Comparison of ENCODE assay signal across 15 cellular contexts in genomic region chr15:48393650-48394049, GRCh38.
DNase-seq lines count a peak whose midpoint lies in the region; ATAC-seq, FAIRE-seq and TF ChIP-seq lines count a peak whose summit lies in the region.
"Had no signal": no experiment of that assay in that cellular context is flagged by ENCODE, and none has a peak within 500 bp of the region (broad histone marks: within the 10 kb centered on the region; RNA-seq: fewer than 3 reads in every experiment).

No MANE protein-coding gene starts in this region.

- TF ChIP-seq POLR2A in endothelial cell of umbilical vein (IDR thresholded peaks at IDR 0.05; ENCODE audit: low read depth, low read length) = peak; percentile 24

- peak; percentile 70 for DNase-seq in Right ventricle myocardium inferior (ENCODE audit: missing footprints)
- DNase-seq in cardiac septum (ENCODE audit: low spot score) = no peak
- peak; percentile 97 for DNase-seq in endothelial cell of umbilical vein (ENCODE audit: low read depth, low spot score)
- peak; percentile 24 for DNase-seq in myocyte (ENCODE audit: low read depth)
- no peak for DNase-seq in activated CD4-positive, alpha-beta T cell treated with anti-CD3 and anti-CD28 coated beads, Interleukin-2, amount 50 U/mL, for 4 hours
- DNase-seq in activated CD4-positive, alpha-beta T cell treated with anti-CD3 and anti-CD28 coated beads for 4 hours = no peak
- DNase-seq in cerebellar nuclear complex (lab: John Stamatoyannopoulos, UW) = no peak
- DNase-seq in CD14-positive monocyte (ENCODE audit: low spot score) = no peak
- DNase-seq: ACHN; activated CD4-positive, alpha-beta T cell treated with anti-CD3 and anti-CD28 coated beads for 36 hours; DMS79 treated with DMSO at 0.1 percent for 48 hours; stimulated activated CD4-positive, alpha-beta T cell treated with anti-CD3 and anti-CD28 coated beads, Interleukin-4, amount 100 ng/mL, for 4 hours had no signal

- H3K9me1 ChIP-seq in endothelial cell of umbilical vein (replicated peaks; ENCODE audit: control insufficient read depth, extremely low read depth, insufficient read depth, low read length) = no peaks in the 10 kb centered on the region

- peak overlapping the region; percentile 56 for H3K27ac ChIP-seq in endothelial cell of umbilical vein (ENCODE audit: insufficient read depth, low read depth, low read length)
- H3K27ac ChIP-seq: cardiac muscle cell had no signal

- no peaks in the 10 kb centered on the region for H3K27me3 ChIP-seq in endothelial cell of umbilical vein (ENCODE audit: control insufficient read depth in 2 of 2, insufficient read depth in 2 of 2, low read length in 2 of 2)

- dilution Hi-C loops in endothelial cell of umbilical vein (cut with MboI; ENCODE audit: extremely low pct_ligation_motif_present, low sequenced_read_pairs) = no loop called here

- no TSS peak for BruUV-seq in endothelial cell of umbilical vein (replicated peaks; lab: Mats Ljungman, UMichigan)

- H3K9ac ChIP-seq in endothelial cell of umbilical vein (replicated peaks; ENCODE audit: extremely low read depth, insufficient read depth, low read length) = no peak overlapping the region

- H3K4me3 Mint-ChIP-seq in CD14-positive monocyte = no peak overlapping the region
- H3K4me3 Mint-ChIP-seq: activated CD4-positive, alpha-beta T cell treated with anti-CD3 and anti-CD28 coated beads for 36 hours had no signal

- no peaks in the 10 kb centered on the region for H3K79me2 ChIP-seq in endothelial cell of umbilical vein (ENCODE audit: control insufficient read depth, insufficient read depth, low read length)

- no peak overlapping the region for H3K27ac Mint-ChIP-seq in CD14-positive monocyte
- H3K27ac Mint-ChIP-seq: activated CD4-positive, alpha-beta T cell treated with anti-CD3 and anti-CD28 coated beads for 36 hours had no signal

- POLR2A ChIA-PET in endothelial cell of umbilical vein (lab: Charles Lee) = no interaction called here

- H3K36me3 Mint-ChIP-seq in CD14-positive monocyte = no peaks in the 10 kb centered on the region

- TF ChIP-seq CTCF in endothelial cell of umbilical vein (IDR thresholded peaks at IDR 0.05; ENCODE audit: extremely low read depth in 1 of 2, insufficient read depth in 1 of 2, low read depth in 1 of 2, low read length in 2 of 2) (no peak), CD14-positive monocyte (IDR thresholded peaks at IDR 0.05) (no peak)

- peaks cover 36% of the 10 kb centered on the region for H3K4me1 ChIP-seq in endothelial cell of umbilical vein (ENCODE audit: control insufficient read depth, extremely low read depth, insufficient read depth, low read length)

- H3K4me2 ChIP-seq in endothelial cell of umbilical vein (ENCODE audit: insufficient read depth, low read length) = peak overlapping the region; percentile 20

- peak; percentile 23 for ATAC-seq in Right ventricle myocardium inferior
- ATAC-seq: activated CD4-positive, alpha-beta T cell treated with anti-CD3 and anti-CD28 coated beads for 36 hours; HCT116 had no signal

- H3K4me3 ChIP-seq in endothelial cell of umbilical vein (replicated peaks in 1 of 3; ENCODE audit: insufficient read depth in 1 of 3, low read depth in 1 of 3, low read length in 3 of 3) = no peak overlapping the region
- H3K4me3 ChIP-seq: cardiac muscle cell, lung had no signal

- H3K27me3 Mint-ChIP-seq in CD14-positive monocyte (ENCODE audit: low read depth in 3 of 3) = peaks cover 0 to 3% (median 1%) of the 10 kb centered on the region in 3 donors
- H3K27me3 Mint-ChIP-seq: activated CD4-positive, alpha-beta T cell treated with anti-CD3 and anti-CD28 coated beads for 36 hours had no signal

- no peaks in the 10 kb centered on the region for H4K20me1 ChIP-seq in endothelial cell of umbilical vein (replicated peaks; ENCODE audit: control insufficient read depth, extremely low read depth, insufficient read depth, low read length)

- CTCF ChIA-PET in endothelial cell of umbilical vein (lab: Charles Lee) = interaction anchor here (0.7 to 2.6 kb wide), 5 partner anchors 9 to 114 kb away, joined by 3 to 19 read pairs (median 4); no protein-coding TSS in a partner anchor

- no peak overlapping the region for H2AFZ ChIP-seq in endothelial cell of umbilical vein (ENCODE audit: low read depth, low read length)

- H3K9me3 Mint-ChIP-seq in CD14-positive monocyte = no peaks in the 10 kb centered on the region

- intact Hi-C loops in Right ventricle myocardium inferior (cut with DNase I) (no loop called here), cardiac septum (cut with DNase I) (no loop called here), endothelial cell of umbilical vein (cut with micrococcal nuclease) (loop anchor here (1.0 to 2.0 kb wide), 4 partner anchors 11 to 418 kb away; partner anchors contain the start of gene CEP152), CD14-positive monocyte (cut with micrococcal nuclease) (no loop called here)

- no peaks in the 10 kb centered on the region for H3K9me3 ChIP-seq in endothelial cell of umbilical vein (replicated peaks; ENCODE audit: control insufficient read depth, insufficient read depth, low read length)

- no peaks in the 10 kb centered on the region for H3K4me1 Mint-ChIP-seq in CD14-positive monocyte
- H3K4me1 Mint-ChIP-seq: activated CD4-positive, alpha-beta T cell treated with anti-CD3 and anti-CD28 coated beads for 36 hours had no signal

- FAIRE-seq in endothelial cell of umbilical vein (lab: Jason Lieb, UNC) = peak; percentile 85

- no peaks in the 10 kb centered on the region for H3K36me3 ChIP-seq in endothelial cell of umbilical vein (ENCODE audit: control insufficient read depth in 2 of 2, extremely low read depth in 1 of 2, insufficient read depth in 2 of 2, low read length in 2 of 2)
- H3K36me3 ChIP-seq: cardiac muscle cell had no signal

TF ChIP-seq in endothelial cell of umbilical vein, 7 proteins besides CTCF, POLR2A, EP300 and RAD21:
- TF ChIP-seq POLR2AphosphoS5 (IDR thresholded peaks at IDR 0.05; ENCODE audit: insufficient read depth, low read depth, low read length) (peak; percentile 82), GATA2 (IDR thresholded peaks at IDR 0.05; ENCODE audit: insufficient read depth, insufficient read length, low read depth, low read length) (no peak)

Comparison
In these comparisons a context has a peak if more than half of its experiments do, and no peak if none do; other contexts are left out.
1. DNase-seq: peak in Right ventricle myocardium inferior (single experiment), endothelial cell of umbilical vein (single experiment) and myocyte (single experiment); none in cardiac septum (single experiment), activated CD4-positive, alpha-beta T cell treated with anti-CD3 and anti-CD28 coated beads, Interleukin-2, amount 50 U/mL, for 4 hours (0 of 2), activated CD4-positive, alpha-beta T cell treated with anti-CD3 and anti-CD28 coated beads for 4 hours (0 of 2), cerebellar nuclear complex (0 of 2) and CD14-positive monocyte (single experiment).